In the genomic region with DNA sequence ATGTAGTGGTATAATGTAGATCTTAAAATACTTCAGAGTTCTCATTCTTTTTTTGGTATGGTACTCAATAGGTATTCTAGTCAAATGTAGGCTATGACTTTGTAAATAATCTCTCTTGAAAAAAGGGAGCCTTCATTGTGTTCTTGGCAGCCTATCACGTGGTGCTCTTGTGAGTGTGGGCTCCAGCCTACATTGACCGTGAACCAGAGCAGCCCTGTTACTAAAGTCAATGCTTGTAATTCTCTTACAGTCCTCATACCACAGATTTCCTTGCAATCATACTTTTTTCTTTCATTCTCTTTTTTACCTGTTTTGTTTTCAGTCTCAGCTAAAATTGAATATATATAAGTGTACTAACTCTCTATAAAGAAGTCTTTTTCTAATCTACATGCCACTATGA, we compare ENCODE assay signal across 8 cellular contexts. TPM values are rescaled to one million over a fixed set of nuclear protein-coding genes. Genes with fewer than 3 reads are reported as not detected.
DNase-seq lines count a peak whose midpoint lies in the region; ATAC-seq and TF ChIP-seq lines count a peak whose summit lies in the region.

No MANE protein-coding gene starts in this region.

- TF ChIP-seq CTCF in choroid plexus epithelial cell (conservative IDR thresholded peaks at IDR 0.05; ENCODE audit: low read depth, low read length) (no peak), neutrophil (IDR thresholded peaks at IDR 0.05) (no peak), suprapubic skin (IDR thresholded peaks at IDR 0.05) (no peak)

- H3K4me1 ChIP-seq in neutrophil (ENCODE audit: control insufficient read depth in 1 of 2, insufficient read depth in 1 of 2, low read depth in 1 of 2, low read length in 1 of 2) (peaks cover 17 to 28% of the 10 kb centered on the region in 2 experiments), suprapubic skin (peaks cover 42% of the 10 kb centered on the region)

- peak; percentile 49 for ATAC-seq in GM18511 (IDR thresholded peaks at IDR 0.05; ENCODE audit: unreplicated experiment)
- ATAC-seq in HG03139 (IDR thresholded peaks at IDR 0.05; ENCODE audit: unreplicated experiment) = no peak
- ATAC-seq in HG03196 (IDR thresholded peaks at IDR 0.05; ENCODE audit: unreplicated experiment) = no peak

- TF ChIP-seq POLR2A in suprapubic skin (IDR thresholded peaks at IDR 0.05) = no peak

- H3K4me3 ChIP-seq in choroid plexus epithelial cell (ENCODE audit: low read depth, low read length) (no peak overlapping the region), neutrophil (ENCODE audit: low read depth in 1 of 2, low read length in 1 of 2) (no peak overlapping the region), suprapubic skin (no peak overlapping the region)

- 14% methylated on average over 2 of the region's 2 CpGs for WGBS in suprapubic skin

- H3K27me3 ChIP-seq in neutrophil (no peaks in the 10 kb centered on the region), suprapubic skin (no peaks in the 10 kb centered on the region)

- H3K27ac ChIP-seq in neutrophil (peak overlapping the region; percentile 0), suprapubic skin (no peak overlapping the region)

- H3K36me3 ChIP-seq in neutrophil (no peaks in the 10 kb centered on the region), suprapubic skin (no peaks in the 10 kb centered on the region)

- H3K9me3 ChIP-seq in neutrophil = no peaks in the 10 kb centered on the region
- H3K9me3 ChIP-seq in suprapubic skin = no peaks in the 10 kb centered on the region

- DNase-seq in NAMALWA (ENCODE audit: low spot score) (peak; percentile 56), choroid plexus epithelial cell (ENCODE audit: low read depth) (peak; percentile 65), suprapubic skin (ENCODE audit: low spot score in 2 of 2) (no peak)
- DNase-seq in activated CD8-positive, alpha-beta memory T cell treated with anti-CD3 and anti-CD28 coated beads, Interleukin-2, amount 50 U/mL, for 48 hours = no peak

- TF ChIP-seq EP300 in suprapubic skin (IDR thresholded peaks at IDR 0.05) = no peak

RNA-seq across cellular contexts. Expression of a gene that starts 31.1 kb away (rescaled TPM):
- total RNA-seq in suprapubic skin = 100 to 1,000 TPM; 102 to 233 (median 129) TPM

Comparison
In these comparisons a context has a peak if more than half of its experiments do, and no peak if none do; other contexts are left out.
1. DNase-seq: peak in NAMALWA (single experiment) and choroid plexus epithelial cell (single experiment); none in suprapubic skin (0 of 2) and activated CD8-positive, alpha-beta memory T cell treated with anti-CD3 and anti-CD28 coated beads, Interleukin-2, amount 50 U/mL, for 48 hours (single experiment).